27 cellular contexts compared by ENCODE assay signal in the genomic region with DNA sequence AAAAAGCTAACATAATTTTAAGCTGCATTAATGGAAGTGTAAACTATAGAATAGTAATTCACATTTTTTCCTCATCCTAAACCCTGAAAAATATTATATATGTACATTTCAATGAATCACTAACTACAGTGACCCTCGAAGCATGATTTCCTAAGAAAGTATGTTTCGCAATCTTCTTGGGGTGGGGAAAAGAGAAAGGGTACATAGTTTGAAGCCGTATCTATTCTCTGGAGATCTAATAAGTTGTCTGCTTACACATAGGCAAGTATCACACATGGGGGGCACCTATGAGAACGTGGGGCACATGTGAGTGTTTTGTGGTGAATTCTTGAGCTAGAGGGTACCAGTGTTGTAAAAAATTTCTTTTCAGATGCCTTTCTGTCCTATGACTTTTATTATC.
DNase-seq lines count a peak whose midpoint lies in the region; ATAC-seq, FAIRE-seq and TF ChIP-seq lines count a peak whose summit lies in the region.
"Had no signal": no experiment of that assay in that cellular context is flagged by ENCODE, and none has a peak within 500 bp of the region (broad histone marks: within the 10 kb centered on the region; RNA-seq: fewer than 3 reads in every experiment).

No MANE protein-coding gene starts in this region.

- H3K4me2 ChIP-seq in A549 = no peak overlapping the region

- TF ChIP-seq RAD21 in A549 (conservative IDR thresholded peaks at IDR 0.05 in 1 of 2, IDR thresholded peaks at IDR 0.05 in 1 of 2) (no peak), Ishikawa (IDR thresholded peaks at IDR 0.05; ENCODE audit: low read depth) (no peak)

- no peaks in the 10 kb centered on the region for H3K36me3 ChIP-seq in tibial nerve
- H3K36me3 ChIP-seq: BE2C had no signal

- no peaks in the 10 kb centered on the region for H3K27me3 Mint-ChIP-seq in T-helper 2 cell treated with Interferon-gamma antibody and Interleukin-4, amounts not matched to agents 5 μg/mL and 100 μg/mL, for 36 hours (ENCODE audit: low read depth)
- H3K27me3 Mint-ChIP-seq: CD8-positive, alpha-beta memory T cell had no signal

- CTCF ChIA-PET in A549 (lab: Yijun Ruan, JAX) = interaction anchor here (0.6 to 1.2 kb wide), 2 partner anchors 9 to 99 kb away, joined by 3 to 4 read pairs; no protein-coding TSS in a partner anchor

- no peak for DNase-seq in A549 (ENCODE audit: low read depth in 1 of 2, low spot score in 1 of 2)
- peak; percentile 59 for DNase-seq in amniotic epithelial cell (ENCODE audit: low read depth)
- DNase-seq in fibroblast of mammary gland (ENCODE audit: low read depth) = peak; percentile 55
- DNase-seq in T-helper 2 cell treated with Interferon-gamma antibody and Interleukin-4, amounts not matched to agents 5 μg/mL and 100 μg/mL, for 36 hours (ENCODE audit: low spot score) = no peak
- no peak for DNase-seq in tibial nerve (ENCODE audit: low spot score in 2 of 2)
- DNase-seq: BE2C; CD8-positive, alpha-beta memory T cell; DMS 273 treated with DMSO at 0.1 percent for 48 hours; DMS79; EL; GDM1; GOT3; Kasumi-1; NCI-H1092 treated with DMSO at 0.1 percent for 48 hours; NCI-H1436; NCI-H1930; NCI-H446; NCI-H526; SIG-M5 had no signal

- POLR2A ChIA-PET in A549 (lab: Yijun Ruan, JAX) = no interaction called here

- no peak for TF ChIP-seq EP300 in A549 (IDR thresholded peaks at IDR 0.05)
- TF ChIP-seq EP300 in Ishikawa (IDR thresholded peaks at IDR 0.05; ENCODE audit: borderline replicate concordance) = no peak
- no peak for TF ChIP-seq EP300 in tibial nerve (IDR thresholded peaks at IDR 0.05)

- H3K4me3 Mint-ChIP-seq in T-helper 2 cell treated with Interferon-gamma antibody and Interleukin-4, amounts not matched to agents 5 μg/mL and 100 μg/mL, for 36 hours = no peak overlapping the region
- H3K4me3 Mint-ChIP-seq: CD14-positive monocyte; CD8-positive, alpha-beta memory T cell had no signal

- H3K27me3 ChIP-seq in tibial nerve = no peaks in the 10 kb centered on the region
- H3K27me3 ChIP-seq: BE2C had no signal

- ATAC-seq in A549 = no peak
- no peak for ATAC-seq in GM21381 (IDR thresholded peaks at IDR 0.05; ENCODE audit: unreplicated experiment)
- ATAC-seq in HG03196 (IDR thresholded peaks at IDR 0.05; ENCODE audit: unreplicated experiment) = no peak
- ATAC-seq: GM12878, HCT116, Panc1 had no signal

- H3K36me3 Mint-ChIP-seq in T-helper 2 cell treated with Interferon-gamma antibody and Interleukin-4, amounts not matched to agents 5 μg/mL and 100 μg/mL, for 36 hours (ENCODE audit: low read depth) = peaks cover 15% of the 10 kb centered on the region

- WGBS in A549 (ENCODE audit: missing lambda C conversion rate) = 59% methylated on average over 4 of the region's 4 CpGs
- 82 to 83% methylated on average over 4 of the region's 4 CpGs for WGBS in tibial nerve, 2 donors

- H3K4me3 ChIP-seq in A549 (no peak overlapping the region), fibroblast of mammary gland (ENCODE audit: control insufficient read depth, low read depth, low read length) (no peak overlapping the region), tibial nerve (no peak overlapping the region)
- H3K4me3 ChIP-seq: GM12878, SK-N-MC had no signal

- H3K27ac ChIP-seq in A549 (no peak overlapping the region), tibial nerve (no peak overlapping the region)
- H3K27ac ChIP-seq: SK-N-MC had no signal

- H3K9me3 Mint-ChIP-seq in T-helper 2 cell treated with Interferon-gamma antibody and Interleukin-4, amounts not matched to agents 5 μg/mL and 100 μg/mL, for 36 hours = no peaks in the 10 kb centered on the region
- H3K9me3 Mint-ChIP-seq: CD14-positive monocyte; CD8-positive, alpha-beta memory T cell had no signal

- FAIRE-seq in A549 (lab: Jason Lieb, UNC) = no peak
- FAIRE-seq: GM12878 had no signal

- no peaks in the 10 kb centered on the region for H3K9me3 ChIP-seq in A549
- H3K9me3 ChIP-seq in tibial nerve = no peaks in the 10 kb centered on the region
- H3K9me3 ChIP-seq: BE2C had no signal

- H3K4me1 ChIP-seq in A549 (no peaks in the 10 kb centered on the region), tibial nerve (no peaks in the 10 kb centered on the region)
- H3K4me1 ChIP-seq: BE2C had no signal

- TF ChIP-seq POLR2A in A549 (IDR thresholded peaks at IDR 0.05; ENCODE audit: low read length) (no peak), tibial nerve (IDR thresholded peaks at IDR 0.05) (no peak)

- TF ChIP-seq CTCF in A549 (IDR thresholded peaks at IDR 0.05) (no peak), fibroblast of mammary gland (conservative IDR thresholded peaks at IDR 0.05; ENCODE audit: control insufficient read depth, insufficient read depth, low read depth, low read length) (no peak), tibial nerve (IDR thresholded peaks at IDR 0.05) (no peak)

- peaks cover 2% of the 10 kb centered on the region for H3K4me1 Mint-ChIP-seq in T-helper 2 cell treated with Interferon-gamma antibody and Interleukin-4, amounts not matched to agents 5 μg/mL and 100 μg/mL, for 36 hours (ENCODE audit: low read depth)

- no peak overlapping the region for H3K27ac Mint-ChIP-seq in T-helper 2 cell treated with Interferon-gamma antibody and Interleukin-4, amounts not matched to agents 5 μg/mL and 100 μg/mL, for 36 hours

TF ChIP-seq in A549, 52 proteins besides CTCF, POLR2A, EP300 and RAD21:
- TF ChIP-seq MYC (IDR thresholded peaks at IDR 0.05; ENCODE audit: borderline replicate concordance, low read length) (no peak), CEBPB (IDR thresholded peaks at IDR 0.05) (peak; percentile 64 to 76; a peak in 3 of 4 replicates), PHF8 (IDR thresholded peaks at IDR 0.05; ENCODE audit: borderline replicate concordance, low read depth) (no peak), CHD4 (IDR thresholded peaks at IDR 0.05; ENCODE audit: borderline replicate concordance) (no peak)

TF ChIP-seq in Ishikawa, 13 proteins besides CTCF, POLR2A, EP300 and RAD21:
- peak; percentile 55; the same call in 1 of the 2 replicates for TF ChIP-seq CEBPB (IDR thresholded peaks at IDR 0.05)
- no peak for TF ChIP-seq EGR1 (IDR thresholded peaks at IDR 0.05)

Comparison
In these comparisons a context has a peak if more than half of its experiments do, and no peak if none do; other contexts are left out.
1. DNase-seq: peak in amniotic epithelial cell (single experiment) and fibroblast of mammary gland (single experiment); none in A549 (0 of 2), T-helper 2 cell treated with Interferon-gamma antibody and Interleukin-4, amounts not matched to agents 5 μg/mL and 100 μg/mL, for 36 hours (single experiment) and tibial nerve (0 of 2).